Comparison of ENCODE assay signal across 12 cellular contexts in genomic region chr4:139767168-139767567, GRCh38.
DNase-seq lines count a peak whose midpoint lies in the region; ATAC-seq and TF ChIP-seq lines count a peak whose summit lies in the region.
"Had no signal": no experiment of that assay in that cellular context is flagged by ENCODE, and none has a peak within 500 bp of the region (broad histone marks: within the 10 kb centered on the region; RNA-seq: fewer than 3 reads in every experiment).

No MANE protein-coding gene starts in this region.

- H3K9ac ChIP-seq in mesenchymal stem cell (ENCODE audit: low read length), result no peak overlapping the region

- no peak for TF ChIP-seq CTCF in AG10803 (conservative IDR thresholded peaks at IDR 0.05; ENCODE audit: low read length)

- no peak overlapping the region for H3K4me2 ChIP-seq in mesenchymal stem cell (ENCODE audit: low read length, poor library complexity, severe bottlenecking)

- no peaks in the 10 kb centered on the region for H3K9me3 ChIP-seq in mesenchymal stem cell (ENCODE audit: control insufficient read depth, low read length)
- H3K9me3 ChIP-seq in effector memory CD4-positive, alpha-beta T cell (ENCODE audit: control insufficient read depth, low read length), result no peaks in the 10 kb centered on the region
- H3K9me3 ChIP-seq: ovary had no signal

- H2AFZ ChIP-seq in mesenchymal stem cell (ENCODE audit: low read depth, low read length), result no peak overlapping the region

- H3K79me1 ChIP-seq in mesenchymal stem cell (replicated peaks; ENCODE audit: low read length, poor library complexity, severe bottlenecking), result peaks cover 5% of the 10 kb centered on the region

- no peak overlapping the region for H4K91ac ChIP-seq in mesenchymal stem cell (ENCODE audit: low read length)

- no peak overlapping the region for H2BK15ac ChIP-seq in mesenchymal stem cell (ENCODE audit: low read depth, poor library complexity, severe bottlenecking)

- 85% methylated on average over 5 of the region's 6 CpGs for WGBS in mesenchymal stem cell

- ATAC-seq in GM18505 (IDR thresholded peaks at IDR 0.05; ENCODE audit: unreplicated experiment) (no peak), HG03469 (IDR thresholded peaks at IDR 0.05; ENCODE audit: unreplicated experiment) (no peak)

- H2AK5ac ChIP-seq in mesenchymal stem cell (ENCODE audit: low read length, severe bottlenecking), result no peak overlapping the region

- H2BK12ac ChIP-seq in mesenchymal stem cell (ENCODE audit: low read length in 2 of 2), result no peak overlapping the region

- no peaks in the 10 kb centered on the region for H3K36me3 ChIP-seq in mesenchymal stem cell (ENCODE audit: control insufficient read depth in 1 of 2, insufficient read depth in 2 of 2, low read depth in 1 of 2, low read length in 2 of 2)
- H3K36me3 ChIP-seq in effector memory CD4-positive, alpha-beta T cell (ENCODE audit: control insufficient read depth, insufficient read depth, low read length), result no peaks in the 10 kb centered on the region
- H3K36me3 ChIP-seq: ovary had no signal

- H3K18ac ChIP-seq in mesenchymal stem cell (ENCODE audit: low read depth in 1 of 2, low read length in 2 of 2), result no peak overlapping the region

- no peak overlapping the region for H3K14ac ChIP-seq in mesenchymal stem cell (ENCODE audit: low read length in 2 of 2)

- no peak overlapping the region for H3K27ac ChIP-seq in mesenchymal stem cell (ENCODE audit: low read length, poor library complexity, severe bottlenecking)
- no peak overlapping the region for H3K27ac ChIP-seq in effector memory CD4-positive, alpha-beta T cell (ENCODE audit: insufficient read depth, low read length, poor library complexity, severe bottlenecking)
- H3K27ac ChIP-seq: ovary had no signal

- H2BK120ac ChIP-seq in mesenchymal stem cell (ENCODE audit: low read depth, low read length), result no peak overlapping the region

- H3K27me3 ChIP-seq in mesenchymal stem cell (ENCODE audit: control insufficient read depth in 1 of 2, insufficient read depth in 1 of 2, low read length in 2 of 2), result no peaks in the 10 kb centered on the region
- H3K27me3 ChIP-seq in effector memory CD4-positive, alpha-beta T cell (replicated peaks; ENCODE audit: control insufficient read depth, insufficient read depth, low read length, poor library complexity, severe bottlenecking), result no peaks in the 10 kb centered on the region
- H3K27me3 ChIP-seq: ovary had no signal

- no peak overlapping the region for H3K23ac ChIP-seq in mesenchymal stem cell (ENCODE audit: low read length in 2 of 2)

- no peak overlapping the region for H4K8ac ChIP-seq in mesenchymal stem cell (ENCODE audit: low read length)

- H3K4me1 ChIP-seq in mesenchymal stem cell (ENCODE audit: control insufficient read depth, insufficient read depth, low read depth, low read length), result peaks cover 11% of the 10 kb centered on the region
- H3K4me1 ChIP-seq in effector memory CD4-positive, alpha-beta T cell (ENCODE audit: control insufficient read depth, insufficient read depth, low read length, poor library complexity, severe bottlenecking), result no peaks in the 10 kb centered on the region

- H3K4me3 ChIP-seq in AG10803 (ENCODE audit: low read length), result no peak overlapping the region
- no peak overlapping the region for H3K4me3 ChIP-seq in mesenchymal stem cell (ENCODE audit: insufficient read depth in 1 of 2, low read depth in 1 of 2, low read length in 2 of 2)
- no peak overlapping the region for H3K4me3 ChIP-seq in effector memory CD4-positive, alpha-beta T cell (ENCODE audit: insufficient read depth, low read depth, low read length, poor library complexity, severe bottlenecking)
- H3K4me3 ChIP-seq: ovary had no signal

- no peak overlapping the region for H3K4ac ChIP-seq in mesenchymal stem cell (ENCODE audit: low read depth in 1 of 2, low read length in 2 of 2)

- DNase-seq in AG10803 (ENCODE audit: low read depth), result peak; percentile 94
- peak; percentile 16 for DNase-seq in LHCN-M2 (ENCODE audit: low read depth)
- DNase-seq in amniotic epithelial cell (ENCODE audit: low read depth), result peak; percentile 33
- peak; percentile 66 for DNase-seq in mesenchymal stem cell
- no peak for DNase-seq in effector memory CD4-positive, alpha-beta T cell
- no peak for DNase-seq in activated gamma-delta T cell (lab: John Stamatoyannopoulos, UW)
- DNase-seq: activated T-cell treated with anti-CD3 and anti-CD28 coated beads for 4 hours, DMS53, NCI-H345, ovary had no signal

- H2BK5ac ChIP-seq in mesenchymal stem cell (ENCODE audit: low read depth, low read length, poor library complexity, severe bottlenecking), result no peak overlapping the region

- TF ChIP-seq POLR2A in GM18505 (IDR thresholded peaks at IDR 0.05; ENCODE audit: borderline replicate concordance, extremely low read depth, insufficient read depth, insufficient read length), result no peak

Comparison
In these comparisons a context has a peak if more than half of its experiments do, and no peak if none do; other contexts are left out.
1. DNase-seq: peak in AG10803 (single experiment), LHCN-M2 (single experiment), amniotic epithelial cell (single experiment) and mesenchymal stem cell (single experiment); none in effector memory CD4-positive, alpha-beta T cell (0 of 3) and activated gamma-delta T cell (single experiment).